30 cellular contexts compared by ENCODE assay signal in genomic region chr6:161446934-161447333, GRCh38.
"Had no signal": no experiment of that assay in that cellular context is flagged by ENCODE, and none has a peak within 500 bp of the region (broad histone marks: within the 10 kb centered on the region; RNA-seq: fewer than 3 reads in every experiment).

No MANE protein-coding gene starts in this region.

- H3K4me1 Mint-ChIP-seq: naive B cell; natural killer cell; stimulated activated naive B cell treated with anti-CD40 and anti-IgM and Interleukin-4, amounts not matched to agents 10 μg/mL and 1 μg/mL and 100 μg/mL, for 72 hours had no signal

- H3K9me3 Mint-ChIP-seq: natural killer cell had no signal

- H3K36me3 ChIP-seq: left lung, lower lobe of right lung, pancreas, prostate gland, stomach, thyroid gland, transverse colon, upper lobe of left lung, vagina had no signal

- H3K27me3 ChIP-seq: left lung, pancreas, stomach, testis, thyroid gland, transverse colon, upper lobe of left lung, vagina had no signal

- H3K36me3 Mint-ChIP-seq: mesothelial cell of epicardium; natural killer cell; stimulated activated naive B cell treated with anti-CD40 and anti-IgM and Interleukin-4, amounts not matched to agents 10 μg/mL and 1 μg/mL and 100 μg/mL, for 72 hours had no signal

- H3K27ac ChIP-seq: left lung, lower lobe of right lung, pancreas, prostate gland, stomach, testis, thyroid gland, transverse colon, upper lobe of left lung, vagina had no signal

- H3K4me3 Mint-ChIP-seq: mesothelial cell of epicardium; naive B cell; natural killer cell; stimulated activated naive B cell treated with anti-CD40 and anti-IgM and Interleukin-4, amounts not matched to agents 10 μg/mL and 1 μg/mL and 100 μg/mL, for 72 hours had no signal

- DNase-seq: hippocampal formation; kidney; left colon; left lung; lower lobe of right lung; mammary epithelial cell; mesenchymal stem cell; naive B cell; natural killer cell; pancreas; posterior cingulate gyrus; retina; right cardiac atrium; stimulated activated CD4-positive, alpha-beta T cell treated with anti-CD3 and anti-CD28 coated beads, Interleukin-12 subunit alpha, Interleukin-12 subunit beta, amount 100 ng/mL, for 4 hours; stimulated activated CD4-positive, alpha-beta T cell treated with anti-CD3 and anti-CD28 coated beads, Interleukin-15, amount 100 ng/mL, for 24 hours; stimulated activated CD4-positive, alpha-beta T cell treated with anti-CD3 and anti-CD28 coated beads, Interleukin-2, amount 100 ng/mL, for 24 hours; stimulated activated CD4-positive, alpha-beta T cell treated with anti-CD3 and anti-CD28 coated beads, Interleukin-4, amount 100 ng/mL, for 1 hour; stimulated activated naive B cell treated with anti-CD40 and anti-IgM and Interleukin-4, amounts not matched to agents 10 μg/mL and 1 μg/mL and 100 μg/mL, for 72 hours; stimulated activated naive CD8-positive, alpha-beta T cell treated with anti-CD3 and anti-CD28 coated beads, Interleukin-15, Interleukin-2, amounts not matched to agents 100 U/mL and 50 U/mL, for 24 hours; stomach; testis; thyroid gland; transverse colon; upper lobe of left lung had no signal

- H3K4me3 ChIP-seq: left lung, lower lobe of right lung, pancreas, prostate gland, skin epidermis, stomach, testis, thyroid gland, transverse colon, upper lobe of left lung, vagina had no signal

- H3K4me1 ChIP-seq: left lung, prostate gland, thyroid gland, vagina had no signal

- ATAC-seq: left colon; left lung; lower lobe of right lung; natural killer cell; pancreas; right cardiac atrium; sciatic nerve; stimulated activated naive B cell treated with anti-CD40 and anti-IgM and Interleukin-4, amounts not matched to agents 10 μg/mL and 1 μg/mL and 100 μg/mL, for 72 hours; stimulated activated naive CD8-positive, alpha-beta T cell treated with anti-CD3 and anti-CD28 coated beads, Interleukin-15, Interleukin-2, amounts not matched to agents 100 U/mL and 50 U/mL, for 24 hours had no signal

- FAIRE-seq: islet of Langerhans, kidney, pancreas had no signal

- H3K9me3 ChIP-seq: left lung, lower lobe of right lung, pancreas, prostate gland, stomach, testis, thyroid gland, transverse colon, upper lobe of left lung, vagina had no signal

- H3K27ac Mint-ChIP-seq: naive B cell; natural killer cell; stimulated activated naive B cell treated with anti-CD40 and anti-IgM and Interleukin-4, amounts not matched to agents 10 μg/mL and 1 μg/mL and 100 μg/mL, for 72 hours had no signal
